9 cellular contexts compared by ENCODE assay signal in genomic region chr1:207958376-207959139, GRCh38. TPM values are rescaled to one million over a fixed set of nuclear protein-coding genes. Genes with fewer than 3 reads are reported as not detected.
DNase-seq lines count a peak whose midpoint lies in the region; ATAC-seq, FAIRE-seq and TF ChIP-seq lines count a peak whose summit lies in the region.
"Had no signal": no experiment of that assay in that cellular context is flagged by ENCODE, and none has a peak within 500 bp of the region (broad histone marks: within the 10 kb centered on the region; RNA-seq: fewer than 3 reads in every experiment).

No MANE protein-coding gene starts in this region.

- FAIRE-seq in GM12891 (lab: Jason Lieb, UNC): no peak

- H3K79me1 ChIP-seq in mesenchymal stem cell (replicated peaks; ENCODE audit: low read length, poor library complexity, severe bottlenecking): no peaks in the 10 kb centered on the region

- no peak for ATAC-seq in thoracic aorta (ENCODE audit: insufficient number of reproducible peaks, low FRiP score, low read depth)

- H3K9me3 ChIP-seq in colonic mucosa: no peaks in the 10 kb centered on the region
- H3K9me3 ChIP-seq in mesenchymal stem cell (ENCODE audit: control insufficient read depth, low read length): peaks cover 12% of the 10 kb centered on the region
- no peaks in the 10 kb centered on the region for H3K9me3 ChIP-seq in thoracic aorta

- DNase-seq in activated CD8-positive, alpha-beta memory T cell treated with anti-CD3 and anti-CD28 coated beads for 24 hours: peak; percentile 62
- no peak for DNase-seq in activated CD8-positive, alpha-beta memory T cell treated with anti-CD3 and anti-CD28 coated beads, Interleukin-2, amount 50 U/mL, for 4 hours
- no peak for DNase-seq in colonic mucosa
- DNase-seq in mesenchymal stem cell: no peak
- DNase-seq in thoracic aorta (ENCODE audit: low spot score): no peak
- no peak for DNase-seq in stimulated activated CD4-positive, alpha-beta T cell treated with anti-CD3 and anti-CD28 coated beads, Interleukin-4, amount 100 ng/mL, for 4 hours
- DNase-seq in NCI-H510A (lab: John Stamatoyannopoulos, UW): no peak
- no peak for DNase-seq in GM12891 (ENCODE audit: insufficient read length, low spot score)
- DNase-seq: NCI-H446 treated with DMSO at 0.1 percent for 48 hours had no signal

- H3K4me3 ChIP-seq in colonic mucosa (peak overlapping the region; percentile 32), mesenchymal stem cell (ENCODE audit: insufficient read depth in 1 of 2, low read depth in 1 of 2, low read length in 2 of 2) (peak overlapping the region; percentile 58 to 68), thoracic aorta (peak overlapping the region; percentile 80)

- H3K36me3 ChIP-seq in colonic mucosa (no peaks in the 10 kb centered on the region), mesenchymal stem cell (ENCODE audit: control insufficient read depth in 1 of 2, insufficient read depth in 2 of 2, low read depth in 1 of 2, low read length in 2 of 2) (no peaks in the 10 kb centered on the region), thoracic aorta (no peaks in the 10 kb centered on the region)

- peak overlapping the region; percentile 7 for H2AFZ ChIP-seq in mesenchymal stem cell (ENCODE audit: low read depth, low read length)

- WGBS in mesenchymal stem cell: 55% methylated on average over 24 of the region's 24 CpGs

- H3K9ac ChIP-seq in colonic mucosa (ENCODE audit: low read depth in 2 of 2, low read length in 2 of 2): peak overlapping the region; percentile 41 to 43
- H3K9ac ChIP-seq in mesenchymal stem cell (ENCODE audit: low read length): peak overlapping the region; percentile 77

- no peak for TF ChIP-seq POLR2A in GM12891 (IDR thresholded peaks at IDR 0.05; ENCODE audit: low read depth, low read length)

- H3K18ac ChIP-seq in mesenchymal stem cell (ENCODE audit: low read depth in 1 of 2, low read length in 2 of 2): peak overlapping the region in 1 of 2 experiments; percentile 37

- H2AK5ac ChIP-seq in mesenchymal stem cell (ENCODE audit: low read length, severe bottlenecking): no peak overlapping the region

- peak overlapping the region in 1 of 2 experiments; percentile 42 for H3K4ac ChIP-seq in mesenchymal stem cell (ENCODE audit: low read depth in 1 of 2, low read length in 2 of 2)

- no peak overlapping the region for H2BK120ac ChIP-seq in mesenchymal stem cell (ENCODE audit: low read depth, low read length)

- H3K4me1 ChIP-seq in colonic mucosa (peaks cover 6% of the 10 kb centered on the region), mesenchymal stem cell (ENCODE audit: control insufficient read depth, insufficient read depth, low read depth, low read length) (peaks cover 15% of the 10 kb centered on the region), thoracic aorta (ENCODE audit: control insufficient read depth in 1 of 2, low read depth in 2 of 2) (peaks cover 20 to 43% of the 10 kb centered on the region in 2 donors)

- H3K4me2 ChIP-seq in mesenchymal stem cell (ENCODE audit: low read length, poor library complexity, severe bottlenecking): peak overlapping the region; percentile 96

- H4K8ac ChIP-seq in mesenchymal stem cell (ENCODE audit: low read length): peak overlapping the region; percentile 81

- no peak overlapping the region for H3K14ac ChIP-seq in mesenchymal stem cell (ENCODE audit: low read length in 2 of 2)

- H2BK12ac ChIP-seq in mesenchymal stem cell (ENCODE audit: low read length in 2 of 2): no peak overlapping the region

- no peak overlapping the region for H2BK15ac ChIP-seq in mesenchymal stem cell (ENCODE audit: low read depth, poor library complexity, severe bottlenecking)

- H4K91ac ChIP-seq in mesenchymal stem cell (ENCODE audit: low read length): no peak overlapping the region

- no peak overlapping the region for H2BK5ac ChIP-seq in mesenchymal stem cell (ENCODE audit: low read depth, low read length, poor library complexity, severe bottlenecking)

- TF ChIP-seq CTCF in colonic mucosa (IDR thresholded peaks at IDR 0.05) (no peak), thoracic aorta (IDR thresholded peaks at IDR 0.05) (peak; percentile 12)

- no peak overlapping the region for H3K27ac ChIP-seq in colonic mucosa
- H3K27ac ChIP-seq in mesenchymal stem cell (ENCODE audit: low read length, poor library complexity, severe bottlenecking): no peak overlapping the region
- peak overlapping the region; percentile 80 to 87 for H3K27ac ChIP-seq in thoracic aorta

- H3K27me3 ChIP-seq in colonic mucosa: peaks cover 10% of the 10 kb centered on the region
- H3K27me3 ChIP-seq in mesenchymal stem cell (ENCODE audit: control insufficient read depth in 1 of 2, insufficient read depth in 1 of 2, low read length in 2 of 2): peaks cover 0 to 18% of the 10 kb centered on the region in 2 experiments
- H3K27me3 ChIP-seq in thoracic aorta (replicated peaks; ENCODE audit: insufficient read depth): no peaks in the 10 kb centered on the region

- intact Hi-C loops in colonic mucosa (cut with DNase I): no loop called here

- H3K23ac ChIP-seq in mesenchymal stem cell (ENCODE audit: low read length in 2 of 2): no peak overlapping the region

TF ChIP-seq in GM12891, 5 proteins besides CTCF, POLR2A, EP300 and RAD21:
- TF ChIP-seq TAF1 (IDR thresholded peaks at IDR 0.05; ENCODE audit: low read depth, low read length): no peak
- no peak for TF ChIP-seq POU2F2 (IDR thresholded peaks at IDR 0.05; ENCODE audit: low read depth, low read length)
- TF ChIP-seq POLR2AphosphoS5 (IDR thresholded peaks at IDR 0.05; ENCODE audit: low read depth, low read length): no peak
- TF ChIP-seq PAX5 (IDR thresholded peaks at IDR 0.05; ENCODE audit: insufficient read depth, low read length, severe bottlenecking): no peak
- no peak for TF ChIP-seq SPI1 (IDR thresholded peaks at IDR 0.05; ENCODE audit: low read depth, low read length)

RNA-seq across cellular contexts. Expression of gene CD34, which starts 47.6 kb away (rescaled TPM):
- 1 to 10 TPM; 3.1 to 8.4 TPM for total RNA-seq in colonic mucosa
- polyA plus RNA-seq in mesenchymal stem cell (2013, experiment 1 of 2): 0.10 TPM
- polyA plus RNA-seq in mesenchymal stem cell (2013, experiment 2 of 2): 0.10 TPM
- 10 to 100 TPM; 67.8 to 77.3 TPM for total RNA-seq in thoracic aorta
- polyA plus RNA-seq in GM12891 (2012; ENCODE audit: low read depth, missing spikeins): not detected

Comparison
In these comparisons a context has a peak if more than half of its experiments do, and no peak if none do; other contexts are left out.
1. H3K27ac ChIP-seq: peak in thoracic aorta (2 of 2); none in colonic mucosa (single experiment) and mesenchymal stem cell (single experiment).
2. RNA of gene CD34, which starts 47.6 kb away (total RNA-seq): 67.8 to 77.3 TPM in thoracic aorta; 3.1 to 8.4 TPM in colonic mucosa; every median in the first group is over 4 times any median in the second.
3. Peak in every context shown above with its lines, with median percentiles within 50 percentile points of each other: H3K4me3 ChIP-seq.